29 cellular contexts compared by ENCODE assay signal in the genomic region with DNA sequence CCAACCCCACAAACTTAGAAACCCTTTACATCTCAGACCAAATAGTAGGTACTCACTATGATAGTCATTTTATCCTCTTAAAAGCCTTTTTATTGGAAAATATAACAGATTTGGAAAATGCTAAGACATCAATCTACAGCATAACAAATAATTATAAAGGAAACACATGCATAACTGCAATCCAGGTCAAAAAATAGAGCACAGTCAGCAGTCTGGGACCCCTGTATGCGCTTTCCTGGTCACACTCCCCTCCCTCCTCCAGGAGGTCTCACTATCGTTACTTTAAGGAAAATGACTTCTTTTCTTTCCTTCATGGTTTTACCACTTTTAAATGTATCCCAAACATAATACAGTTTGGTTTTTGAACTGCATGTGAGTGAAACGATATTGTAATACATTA.
"Had no signal": no experiment of that assay in that cellular context is flagged by ENCODE, and none has a peak within 500 bp of the region (broad histone marks: within the 10 kb centered on the region; RNA-seq: fewer than 3 reads in every experiment).

No MANE protein-coding gene starts in this region.

- H3K4me3 ChIP-seq: stomach, suprapubic skin, testis, thoracic aorta, thyroid gland, tibial artery, tibial nerve, transverse colon, upper lobe of left lung, upper lobe of right lung, uterus, vagina had no signal

- H3K9me3 ChIP-seq: stomach, suprapubic skin, testis, thoracic aorta, thyroid gland, tibial artery, tibial nerve, transverse colon, upper lobe of left lung, upper lobe of right lung, uterus, vagina had no signal

- H3K27ac ChIP-seq: stomach, suprapubic skin, testis, thoracic aorta, thyroid gland, tibial artery, tibial nerve, transverse colon, upper lobe of left lung, upper lobe of right lung, uterus, vagina had no signal

- H3K27ac Mint-ChIP-seq: stimulated activated effector memory CD8-positive, alpha-beta T cell treated with anti-CD3 and anti-CD28 coated beads, Interleukin-12 subunit alpha, Interleukin-12 subunit beta, amount 100 ng/mL, for 72 hours; stimulated activated memory B cell treated with anti-CD40 and anti-IgM and Interleukin-4, amounts not matched to agents 10 μg/mL and 1 μg/mL and 100 μg/mL, for 72 hours; stimulated activated naive B cell treated with anti-CD40 and anti-IgM and Interleukin-4, amounts not matched to agents 10 μg/mL and 1 μg/mL and 100 μg/mL, for 72 hours; stimulated activated naive CD8-positive, alpha-beta T cell treated with anti-CD3 and anti-CD28 coated beads, Interleukin-15, amount 100 ng/mL, for 72 hours; stimulated activated naive CD8-positive, alpha-beta T cell treated with anti-CD3 and anti-CD28 coated beads, Interleukin-15, Interleukin-2, amounts not matched to agents 100 ng/mL and 50 ng/mL, for 24 hours; type B pancreatic cell had no signal

- H3K36me3 ChIP-seq: stomach, suprapubic skin, thoracic aorta, thyroid gland, tibial artery, tibial nerve, transverse colon, upper lobe of left lung, upper lobe of right lung, uterus, vagina had no signal

- H3K4me1 ChIP-seq: stomach, suprapubic skin, testis, thyroid gland, tibial artery, transverse colon, upper lobe of left lung, upper lobe of right lung, uterus had no signal

- ATAC-seq: stimulated activated effector memory CD8-positive, alpha-beta T cell treated with anti-CD3 and anti-CD28 coated beads, Interleukin-12 subunit alpha, Interleukin-12 subunit beta, amount 100 ng/mL, for 72 hours; stimulated activated memory B cell treated with anti-CD40 and anti-IgM and Interleukin-4, amounts not matched to agents 10 μg/mL and 1 μg/mL and 100 μg/mL, for 72 hours; stimulated activated naive B cell treated with anti-CD40 and anti-IgM and Interleukin-4, amounts not matched to agents 10 μg/mL and 1 μg/mL and 100 μg/mL, for 72 hours; stimulated activated naive CD8-positive, alpha-beta T cell treated with anti-CD3 and anti-CD28 coated beads, Interleukin-15, amount 100 ng/mL, for 72 hours; stimulated activated naive CD8-positive, alpha-beta T cell treated with anti-CD3 and anti-CD28 coated beads, Interleukin-15, Interleukin-2, amounts not matched to agents 100 U/mL and 50 U/mL, for 24 hours; upper lobe of right lung had no signal

- H3K27me3 Mint-ChIP-seq: stimulated activated memory B cell treated with anti-CD40 and anti-IgM and Interleukin-4, amounts not matched to agents 10 μg/mL and 1 μg/mL and 100 μg/mL, for 72 hours; stimulated activated naive CD8-positive, alpha-beta T cell treated with anti-CD3 and anti-CD28 coated beads, Interleukin-15, amount 100 ng/mL, for 72 hours; type B pancreatic cell had no signal

- FAIRE-seq: urothelium cell line had no signal

- H3K36me3 Mint-ChIP-seq: stimulated activated effector memory CD8-positive, alpha-beta T cell treated with anti-CD3 and anti-CD28 coated beads, Interleukin-12 subunit alpha, Interleukin-12 subunit beta, amount 100 ng/mL, for 72 hours; stimulated activated memory B cell treated with anti-CD40 and anti-IgM and Interleukin-4, amounts not matched to agents 10 μg/mL and 1 μg/mL and 100 μg/mL, for 72 hours; stimulated activated naive B cell treated with anti-CD40 and anti-IgM and Interleukin-4, amounts not matched to agents 10 μg/mL and 1 μg/mL and 100 μg/mL, for 72 hours had no signal

- H3K27me3 ChIP-seq: stomach, suprapubic skin, testis, thyroid gland, tibial artery, tibial nerve, transverse colon, upper lobe of left lung, upper lobe of right lung, uterus, vagina had no signal

- H3K4me3 Mint-ChIP-seq: stimulated activated effector memory CD8-positive, alpha-beta T cell treated with anti-CD3 and anti-CD28 coated beads, Interleukin-12 subunit alpha, Interleukin-12 subunit beta, amount 100 ng/mL, for 72 hours; stimulated activated memory B cell treated with anti-CD40 and anti-IgM and Interleukin-4, amounts not matched to agents 10 μg/mL and 1 μg/mL and 100 μg/mL, for 72 hours; stimulated activated naive B cell treated with anti-CD40 and anti-IgM and Interleukin-4, amounts not matched to agents 10 μg/mL and 1 μg/mL and 100 μg/mL, for 72 hours; stimulated activated naive CD8-positive, alpha-beta T cell treated with anti-CD3 and anti-CD28 coated beads, Interleukin-15, amount 100 ng/mL, for 72 hours; stimulated activated naive CD8-positive, alpha-beta T cell treated with anti-CD3 and anti-CD28 coated beads, Interleukin-15, Interleukin-2, amounts not matched to agents 100 ng/mL and 50 ng/mL, for 24 hours; type B pancreatic cell had no signal

- H3K9me3 Mint-ChIP-seq: stimulated activated effector memory CD8-positive, alpha-beta T cell treated with anti-CD3 and anti-CD28 coated beads, Interleukin-12 subunit alpha, Interleukin-12 subunit beta, amount 100 ng/mL, for 72 hours; stimulated activated memory B cell treated with anti-CD40 and anti-IgM and Interleukin-4, amounts not matched to agents 10 μg/mL and 1 μg/mL and 100 μg/mL, for 72 hours; stimulated activated naive B cell treated with anti-CD40 and anti-IgM and Interleukin-4, amounts not matched to agents 10 μg/mL and 1 μg/mL and 100 μg/mL, for 72 hours; stimulated activated naive CD8-positive, alpha-beta T cell treated with anti-CD3 and anti-CD28 coated beads, Interleukin-15, amount 100 ng/mL, for 72 hours; stimulated activated naive CD8-positive, alpha-beta T cell treated with anti-CD3 and anti-CD28 coated beads, Interleukin-15, Interleukin-2, amounts not matched to agents 100 ng/mL and 50 ng/mL, for 24 hours; type B pancreatic cell had no signal

- H3K4me1 Mint-ChIP-seq: stimulated activated effector memory CD8-positive, alpha-beta T cell treated with anti-CD3 and anti-CD28 coated beads, Interleukin-12 subunit alpha, Interleukin-12 subunit beta, amount 100 ng/mL, for 72 hours; stimulated activated memory B cell treated with anti-CD40 and anti-IgM and Interleukin-4, amounts not matched to agents 10 μg/mL and 1 μg/mL and 100 μg/mL, for 72 hours; stimulated activated naive B cell treated with anti-CD40 and anti-IgM and Interleukin-4, amounts not matched to agents 10 μg/mL and 1 μg/mL and 100 μg/mL, for 72 hours; stimulated activated naive CD8-positive, alpha-beta T cell treated with anti-CD3 and anti-CD28 coated beads, Interleukin-15, amount 100 ng/mL, for 72 hours had no signal

- DNase-seq: stimulated activated CD4-positive, alpha-beta T cell treated with anti-CD3 and anti-CD28 coated beads, Interleukin-2, amount 100 ng/mL, for 48 hours; stimulated activated CD4-positive, alpha-beta T cell treated with anti-CD3 and anti-CD28 coated beads, Interleukin-4, amount 100 ng/mL, for 1 hour; stimulated activated CD4-positive, alpha-beta T cell treated with anti-CD3 and anti-CD28 coated beads, Interleukin-4, amount 100 ng/mL, for 24 hours; stimulated activated CD4-positive, alpha-beta T cell treated with anti-CD3 and anti-CD28 coated beads, Interleukin-4, amount 100 ng/mL, for 4 hours; stimulated activated CD8-positive, alpha-beta memory T cell treated with anti-CD3 and anti-CD28 coated beads, Interleukin-4, amount 100 ng/mL, for 48 hours; stimulated activated naive B cell treated with anti-CD40 and anti-IgM and Interleukin-4, amounts not matched to agents 10 μg/mL and 1 μg/mL and 100 μg/mL, for 72 hours; stimulated activated naive CD4-positive, alpha-beta T cell; stimulated activated naive CD4-positive, alpha-beta T cell treated with Interleukin-2 at 50 U/mL for 16 hours; stimulated activated naive CD8-positive, alpha-beta T cell treated with anti-CD3 and anti-CD28 coated beads, Interleukin-15, amount 100 ng/mL, for 72 hours; stimulated activated naive CD8-positive, alpha-beta T cell treated with anti-CD3 and anti-CD28 coated beads, Interleukin-15, Interleukin-2, amounts not matched to agents 100 U/mL and 50 U/mL, for 24 hours; stomach; substantia nigra; testis; thyroid gland; tibial artery; transverse colon; trophoblast cell; upper lobe of left lung; upper lobe of right lung; uterus had no signal
